ENCODE assay signal across 1 cellular context in the genomic region with DNA sequence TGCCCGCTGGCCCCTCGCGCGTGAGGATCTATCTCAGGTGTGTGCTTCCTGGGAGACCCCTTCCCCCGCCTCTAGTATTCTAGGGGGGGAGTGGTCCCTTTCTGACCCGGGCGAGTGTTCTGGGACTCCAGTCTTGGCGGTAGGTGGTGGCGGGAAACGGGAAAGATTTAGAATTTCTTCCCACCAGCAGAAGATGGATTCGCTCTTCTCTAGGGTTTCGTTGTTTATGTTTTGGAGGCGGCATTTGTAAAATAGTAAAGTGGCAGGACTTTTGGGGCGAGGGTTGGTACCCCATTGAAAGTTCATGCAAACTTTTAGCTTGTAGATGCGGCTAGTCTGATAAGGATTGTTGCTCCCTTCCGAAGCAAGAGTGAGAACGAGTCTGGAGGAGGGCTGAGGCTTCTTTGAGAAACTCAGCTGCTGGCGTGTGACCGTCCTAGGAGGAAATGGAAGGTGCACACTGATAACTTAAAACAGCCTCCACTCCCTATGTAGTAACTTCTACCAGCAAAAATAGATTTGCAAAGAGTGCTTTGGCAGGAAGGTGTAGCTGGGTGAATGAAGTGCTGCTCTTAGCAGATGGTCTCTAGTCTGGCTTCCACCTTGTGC.
TF ChIP-seq lines count a peak whose summit lies in the region.

No MANE protein-coding gene starts in this region.

TF ChIP-seq in K562, 482 proteins besides CTCF, POLR2A, EP300 and RAD21 (continued from another document):
- no peak for TF ChIP-seq NBN (IDR thresholded peaks at IDR 0.05; ENCODE audit: low read depth)
- TF ChIP-seq CCAR2 (IDR thresholded peaks at IDR 0.05; ENCODE audit: low read depth, low read length): no peak
